8 cellular contexts compared by ENCODE assay signal in the genomic region with DNA sequence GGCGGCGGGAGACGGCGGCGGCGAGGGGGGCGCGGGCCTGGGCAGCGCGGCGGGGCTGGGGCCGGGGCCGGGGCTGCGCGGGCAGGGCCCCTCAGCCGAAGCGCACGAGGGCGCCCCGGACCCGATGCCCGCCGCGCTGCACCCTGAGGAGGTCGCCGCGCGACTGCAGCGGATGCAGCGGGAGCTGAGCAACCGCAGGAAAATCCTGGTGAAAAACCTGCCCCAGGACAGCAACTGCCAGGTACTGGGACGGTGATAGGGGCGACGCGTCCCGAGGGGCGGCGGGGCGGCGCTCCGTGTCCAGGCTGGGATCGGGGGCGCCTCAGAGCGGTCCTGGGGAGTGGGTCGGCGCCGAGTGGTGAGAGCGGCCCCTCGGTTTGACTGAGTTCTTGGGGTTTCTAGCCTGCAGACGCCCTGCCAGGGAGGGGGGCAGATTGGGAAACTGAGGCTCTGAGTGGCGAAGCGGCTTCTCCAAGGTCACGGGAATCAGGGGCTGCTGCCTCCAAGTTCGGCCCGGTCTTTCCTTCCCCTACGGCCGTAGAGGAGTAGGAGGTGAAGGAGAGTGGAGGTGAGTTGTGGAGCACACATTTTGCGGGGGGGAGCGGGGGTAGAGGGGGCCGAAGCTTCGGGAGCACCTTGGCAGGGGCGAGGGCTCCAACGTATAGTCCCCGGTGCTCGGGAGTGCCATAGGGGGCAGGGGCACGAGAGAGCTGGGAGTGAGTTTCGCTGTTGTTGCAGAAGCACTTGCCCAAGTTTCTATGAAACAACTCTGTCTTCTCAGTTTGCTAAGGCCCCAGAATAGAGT. TPM values are rescaled to one million over a fixed set of nuclear protein-coding genes. Genes with fewer than 3 reads are reported as not detected.
DNase-seq lines count a peak whose midpoint lies in the region; ATAC-seq and TF ChIP-seq lines count a peak whose summit lies in the region.

No MANE protein-coding gene starts in this region.

- H3K4me1 Mint-ChIP-seq in IgD-negative memory B cell = peaks cover 8 to 15% (median 13%) of the 10 kb centered on the region in 3 donors

- H3K27me3 Mint-ChIP-seq in IgD-negative memory B cell = peaks cover 6% of the 10 kb centered on the region

- ATAC-seq in GM18498 (IDR thresholded peaks at IDR 0.05; ENCODE audit: unreplicated experiment) = peak; percentile 30

- peak overlapping the region; percentile 85 to 97 (median 91) for H3K4me3 Mint-ChIP-seq in IgD-negative memory B cell

- no peak for TF ChIP-seq CTCF in testis (IDR thresholded peaks at IDR 0.05)

- peak; percentile 3 for DNase-seq in AG08395 (ENCODE audit: low spot score)
- peak; percentile 7 for DNase-seq in activated CD4-positive, alpha-beta T cell treated with anti-CD3 and anti-CD28 coated beads for 48 hours
- DNase-seq in effector memory CD4-positive, alpha-beta T cell = peak in 2 of 3 donors; percentile 0
- peak; percentile 21 to 39 for DNase-seq in lung microvascular endothelial cell (ENCODE audit: low read depth in 2 of 2)
- peak; percentile 57 for DNase-seq in testis
- DNase-seq in NCI-H2196 treated with DMSO at 0.1 percent for 48 hours (lab: John Stamatoyannopoulos, UW; ENCODE audit: unreplicated experiment) = no peak

- 0 to 1% methylated on average over 34 to 35 of the region's 67 CpGs for WGBS in testis, 2 donors

- intact Hi-C loops in testis (cut with DNase I; ENCODE audit: low total_unique reads) = no loop called here

- H3K36me3 ChIP-seq in effector memory CD4-positive, alpha-beta T cell (ENCODE audit: control insufficient read depth, insufficient read depth, low read length) = no peaks in the 10 kb centered on the region
- H3K36me3 ChIP-seq in testis (ENCODE audit: low read depth, missing control alignments) = no peaks in the 10 kb centered on the region

- no peaks in the 10 kb centered on the region for H3K4me1 ChIP-seq in effector memory CD4-positive, alpha-beta T cell (ENCODE audit: control insufficient read depth, insufficient read depth, low read length, poor library complexity, severe bottlenecking)
- H3K4me1 ChIP-seq in testis = no peaks in the 10 kb centered on the region

- peak overlapping the region; percentile 74 for H3K4me3 ChIP-seq in effector memory CD4-positive, alpha-beta T cell (ENCODE audit: insufficient read depth, low read depth, low read length, poor library complexity, severe bottlenecking)
- H3K4me3 ChIP-seq in testis = peak overlapping the region; percentile 64 to 78

- TF ChIP-seq POLR2A in testis (IDR thresholded peaks at IDR 0.05) = no peak

- H3K36me3 Mint-ChIP-seq in IgD-negative memory B cell = no peaks in the 10 kb centered on the region

- H3K27me3 ChIP-seq in effector memory CD4-positive, alpha-beta T cell (replicated peaks; ENCODE audit: control insufficient read depth, insufficient read depth, low read length, poor library complexity, severe bottlenecking) = no peaks in the 10 kb centered on the region
- H3K27me3 ChIP-seq in testis = no peaks in the 10 kb centered on the region

- no peaks in the 10 kb centered on the region for H3K9me3 Mint-ChIP-seq in IgD-negative memory B cell

- no peaks in the 10 kb centered on the region for H3K9me3 ChIP-seq in effector memory CD4-positive, alpha-beta T cell (ENCODE audit: control insufficient read depth, low read length)
- H3K9me3 ChIP-seq in testis = no peaks in the 10 kb centered on the region

- peak overlapping the region; percentile 36 for H3K27ac ChIP-seq in effector memory CD4-positive, alpha-beta T cell (ENCODE audit: insufficient read depth, low read length, poor library complexity, severe bottlenecking)
- H3K27ac ChIP-seq in testis = peak overlapping the region; percentile 71 to 81

- H3K27ac Mint-ChIP-seq in IgD-negative memory B cell = peak overlapping the region; percentile 21 to 80 (median 67)

RNA-seq across cellular contexts. Expression of a gene that starts 0.5 kb away (rescaled TPM):
- polyA plus RNA-seq in IgD-negative memory B cell (1.2 TPM), testis (ENCODE audit: insufficient read depth, low read depth, low replicate concordance) (3.6 TPM)
- total RNA-seq in lung microvascular endothelial cell (0.79 and 4.8 TPM in 2 replicates), testis (1 to 10 TPM; 6.7 to 7.1 TPM)
